In the genomic region with DNA sequence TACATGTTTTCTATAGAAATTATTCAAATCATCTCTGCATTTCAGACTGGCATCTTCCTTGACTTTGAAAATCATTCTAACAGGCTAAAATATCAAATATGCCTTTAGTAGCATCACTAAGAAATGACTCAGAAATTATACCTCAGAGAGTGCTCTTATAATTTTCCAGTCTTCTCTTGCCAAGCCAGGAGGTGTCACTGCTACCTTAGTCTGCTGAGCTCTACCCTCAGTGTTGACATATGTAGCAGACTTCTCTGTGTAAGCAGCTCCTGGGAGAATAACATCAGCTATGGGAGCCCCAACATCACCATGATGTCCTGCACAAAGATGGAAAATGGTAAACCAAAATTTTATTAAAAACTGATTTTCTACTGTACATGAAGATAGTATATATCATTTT, we compare ENCODE assay signal across 15 cellular contexts. TPM values are rescaled to one million over a fixed set of nuclear protein-coding genes. Genes with fewer than 3 reads are reported as not detected.
DNase-seq lines count a peak whose midpoint lies in the region; ATAC-seq and TF ChIP-seq lines count a peak whose summit lies in the region.
"Had no signal": no experiment of that assay in that cellular context is flagged by ENCODE, and none has a peak within 500 bp of the region (broad histone marks: within the 10 kb centered on the region; RNA-seq: fewer than 3 reads in every experiment).

No MANE protein-coding gene starts in this region.

- H3K9me3 Mint-ChIP-seq in GM23338 (no peaks in the 10 kb centered on the region), endodermal cell (no peaks in the 10 kb centered on the region)
- H3K9me3 Mint-ChIP-seq: IgD-negative memory B cell; stimulated activated effector memory CD8-positive, alpha-beta T cell treated with anti-CD3 and anti-CD28 coated beads, Interleukin-12 subunit alpha, Interleukin-12 subunit beta, amount 100 ng/mL, for 72 hours had no signal

- H3K27me3 Mint-ChIP-seq in GM23338 (ENCODE audit: insufficient read depth, low read depth, poor library complexity) (peaks cover 2% of the 10 kb centered on the region), endodermal cell (ENCODE audit: insufficient read depth) (no peaks in the 10 kb centered on the region)
- H3K27me3 Mint-ChIP-seq: IgD-negative memory B cell had no signal

- H3K4me1 ChIP-seq in GM23338 (ENCODE audit: insufficient read depth) (no peaks in the 10 kb centered on the region), OCI-LY1 (ENCODE audit: insufficient read depth, low read length, severe bottlenecking) (no peaks in the 10 kb centered on the region), endodermal cell (ENCODE audit: control insufficient read depth, insufficient read depth, low read length) (no peaks in the 10 kb centered on the region)
- H3K4me1 ChIP-seq: uterus had no signal

- ATAC-seq in GM23338, result peak; percentile 50
- no peak for ATAC-seq in HG02642 (IDR thresholded peaks at IDR 0.05; ENCODE audit: poor library complexity, unreplicated experiment)
- ATAC-seq in HG03469 (IDR thresholded peaks at IDR 0.05; ENCODE audit: unreplicated experiment), result no peak
- ATAC-seq: stimulated activated effector memory CD8-positive, alpha-beta T cell treated with anti-CD3 and anti-CD28 coated beads, Interleukin-12 subunit alpha, Interleukin-12 subunit beta, amount 100 ng/mL, for 72 hours had no signal

- H3K4me3 Mint-ChIP-seq in GM23338 (no peak overlapping the region), endodermal cell (no peak overlapping the region)
- H3K4me3 Mint-ChIP-seq: IgD-negative memory B cell; stimulated activated effector memory CD8-positive, alpha-beta T cell treated with anti-CD3 and anti-CD28 coated beads, Interleukin-12 subunit alpha, Interleukin-12 subunit beta, amount 100 ng/mL, for 72 hours had no signal

- H3K9me3 ChIP-seq in OCI-LY1 (ENCODE audit: low read length) (no peaks in the 10 kb centered on the region), endodermal cell (ENCODE audit: control insufficient read depth, low read length) (no peaks in the 10 kb centered on the region)
- H3K9me3 ChIP-seq: uterus had no signal

- H3K4me2 ChIP-seq in GM23338 (no peak overlapping the region), OCI-LY1 (ENCODE audit: low read length) (no peak overlapping the region)

- H3F3A ChIP-seq in GM23338 (replicated peaks; ENCODE audit: low read depth) (no peaks in the 10 kb centered on the region), OCI-LY1 (ENCODE audit: insufficient read depth, low read length) (no peaks in the 10 kb centered on the region)

- peak; percentile 23 to 34; a peak in 2 of 4 replicates for TF ChIP-seq CTCF in GM23338 (conservative IDR thresholded peaks at IDR 0.05; ENCODE audit: low read depth in 2 of 2)
- 0 out of 2 replicates have a peak, but pooled peaks have one; percentile 9 for TF ChIP-seq CTCF in OCI-LY1 (IDR thresholded peaks at IDR 0.05; ENCODE audit: low read length)
- TF ChIP-seq CTCF in endodermal cell (conservative IDR thresholded peaks at IDR 0.05), result peak; percentile 45
- no peak for TF ChIP-seq CTCF in coronary artery (IDR thresholded peaks at IDR 0.05)

- H3K4me3 ChIP-seq in GM23338 (no peak overlapping the region), OCI-LY1 (ENCODE audit: low read depth, low read length, poor library complexity, severe bottlenecking) (no peak overlapping the region), endodermal cell (ENCODE audit: low read length) (no peak overlapping the region), coronary artery (no peak overlapping the region)
- H3K4me3 ChIP-seq: dorsolateral prefrontal cortex, uterus had no signal

- H3K9me2 ChIP-seq in GM23338 (ENCODE audit: insufficient read depth), result no peaks in the 10 kb centered on the region
- no peaks in the 10 kb centered on the region for H3K9me2 ChIP-seq in OCI-LY1 (ENCODE audit: low read depth, low read length)

- H3K36me3 ChIP-seq in GM23338 (ENCODE audit: insufficient read depth) (peaks cover 77% of the 10 kb centered on the region), OCI-LY1 (ENCODE audit: insufficient read depth, low read length) (peaks cover 76% of the 10 kb centered on the region), endodermal cell (ENCODE audit: control insufficient read depth, insufficient read depth, low read length) (peaks cover 79% of the 10 kb centered on the region)
- H3K36me3 ChIP-seq: uterus had no signal

- no peak overlapping the region for H3K27ac Mint-ChIP-seq in GM23338
- no peak overlapping the region for H3K27ac Mint-ChIP-seq in endodermal cell
- H3K27ac Mint-ChIP-seq: IgD-negative memory B cell; stimulated activated effector memory CD8-positive, alpha-beta T cell treated with anti-CD3 and anti-CD28 coated beads, Interleukin-12 subunit alpha, Interleukin-12 subunit beta, amount 100 ng/mL, for 72 hours had no signal

- H3K27me3 ChIP-seq in GM23338 (ENCODE audit: insufficient read depth), result no peaks in the 10 kb centered on the region
- H3K27me3 ChIP-seq in OCI-LY1 (ENCODE audit: insufficient read depth, low read length), result no peaks in the 10 kb centered on the region
- no peaks in the 10 kb centered on the region for H3K27me3 ChIP-seq in endodermal cell (ENCODE audit: control insufficient read depth, insufficient read depth, low read length, poor library complexity, severe bottlenecking)
- H3K27me3 ChIP-seq: dorsolateral prefrontal cortex, uterus had no signal

- H4K20me1 ChIP-seq in GM23338 (replicated peaks; ENCODE audit: insufficient read depth) (no peaks in the 10 kb centered on the region), OCI-LY1 (ENCODE audit: insufficient read depth, low read length) (no peaks in the 10 kb centered on the region)

- no peaks in the 10 kb centered on the region for H3K4me1 Mint-ChIP-seq in GM23338
- no peaks in the 10 kb centered on the region for H3K4me1 Mint-ChIP-seq in endodermal cell
- H3K4me1 Mint-ChIP-seq: IgD-negative memory B cell; stimulated activated effector memory CD8-positive, alpha-beta T cell treated with anti-CD3 and anti-CD28 coated beads, Interleukin-12 subunit alpha, Interleukin-12 subunit beta, amount 100 ng/mL, for 72 hours had no signal

- H3K79me2 ChIP-seq in GM23338 (replicated peaks; ENCODE audit: insufficient read depth), result no peaks in the 10 kb centered on the region
- no peaks in the 10 kb centered on the region for H3K79me2 ChIP-seq in OCI-LY1 (ENCODE audit: insufficient read depth, low read length)

- H2AFZ ChIP-seq in GM23338 (no peak overlapping the region), OCI-LY1 (ENCODE audit: low read length) (no peak overlapping the region)

- H3K27ac ChIP-seq in GM23338 (ENCODE audit: low read depth), result no peak overlapping the region
- H3K27ac ChIP-seq in OCI-LY1 (ENCODE audit: low read depth, low read length, poor library complexity, severe bottlenecking), result no peak overlapping the region
- no peak overlapping the region for H3K27ac ChIP-seq in endodermal cell (ENCODE audit: low read depth, low read length)
- H3K27ac ChIP-seq in coronary artery, result no peak overlapping the region
- H3K27ac ChIP-seq: dorsolateral prefrontal cortex, uterus had no signal

- H3K36me3 Mint-ChIP-seq in GM23338 (ENCODE audit: low read depth) (peaks cover 68% of the 10 kb centered on the region), endodermal cell (ENCODE audit: low read depth) (peaks cover 68% of the 10 kb centered on the region)

- DNase-seq in NCI-H146 (lab: John Stamatoyannopoulos, UW) (peak; percentile 0), NCI-H146 treated with DMSO at 0.1 percent for 48 hours (lab: John Stamatoyannopoulos, UW; ENCODE audit: unreplicated experiment) (no peak), GM23338 (ENCODE audit: low spot score) (peak; percentile 7), endodermal cell (no peak), coronary artery (ENCODE audit: low spot score) (no peak)
- DNase-seq: amniotic stem cell, dorsolateral prefrontal cortex, retina, SHP77 treated with DMSO at 0.1 percent for 48 hours, uterus had no signal

- H3K9ac ChIP-seq in OCI-LY1 (ENCODE audit: low read length), result no peak overlapping the region
- H3K9ac ChIP-seq in endodermal cell (ENCODE audit: extremely low read depth, low read length, poor library complexity, severe bottlenecking), result no peak overlapping the region

TF ChIP-seq in GM23338, 12 proteins besides CTCF, POLR2A, EP300 and RAD21 (continues in another document):
- no peak for TF ChIP-seq EZH2phosphoT487 (IDR thresholded peaks at IDR 0.05; ENCODE audit: unreplicated experiment)
- TF ChIP-seq, protein P1, sequence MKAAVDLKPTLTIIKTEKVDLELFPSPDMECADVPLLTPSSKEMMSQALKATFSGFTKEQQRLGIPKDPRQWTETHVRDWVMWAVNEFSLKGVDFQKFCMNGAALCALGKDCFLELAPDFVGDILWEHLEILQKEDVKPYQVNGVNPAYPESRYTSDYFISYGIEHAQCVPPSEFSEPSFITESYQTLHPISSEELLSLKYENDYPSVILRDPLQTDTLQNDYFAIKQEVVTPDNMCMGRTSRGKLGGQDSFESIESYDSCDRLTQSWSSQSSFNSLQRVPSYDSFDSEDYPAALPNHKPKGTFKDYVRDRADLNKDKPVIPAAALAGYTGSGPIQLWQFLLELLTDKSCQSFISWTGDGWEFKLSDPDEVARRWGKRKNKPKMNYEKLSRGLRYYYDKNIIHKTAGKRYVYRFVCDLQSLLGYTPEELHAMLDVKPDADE (IDR thresholded peaks at IDR 0.05), result no peak
- TF ChIP-seq ZNF114 (CRISPR knock-in tag; IDR thresholded peaks at IDR 0.05), result no peak
- no peak for TF ChIP-seq EZH2 (IDR thresholded peaks at IDR 0.05; ENCODE audit: low read depth, unreplicated experiment)
- no peak for TF ChIP-seq JUNB (IDR thresholded peaks at IDR 0.05; ENCODE audit: unreplicated experiment)
- no peak for TF ChIP-seq CREB1 (CRISPR knock-in tag; IDR thresholded peaks at IDR 0.05; ENCODE audit: low read depth)
- no peak for TF ChIP-seq POLR2AphosphoS5 (IDR thresholded peaks at IDR 0.05; ENCODE audit: low read depth)
- no peak for TF ChIP-seq STAT1 (IDR thresholded peaks at IDR 0.05; ENCODE audit: unreplicated experiment)
- TF ChIP-seq NANOG (IDR thresholded peaks at IDR 0.05; ENCODE audit: borderline replicate concordance), result no peak

RNA-seq across cellular contexts. Expression of gene NDUFS1, which starts 31.6 kb away (rescaled TPM):
- 79.8 and 97.9 TPM in 2 replicates for total RNA-seq in GM23338 (2014; rRNA removed; shearing (Covaris generic))
- 34.5 and 35.6 TPM in 2 replicates for polyA plus RNA-seq in GM23338 (2016; fragmentation: Nextera tagmentation; extraction: Ambion mirVana)
- 10 to 100 TPM; 88.3 to 91.5 TPM for total RNA-seq in endodermal cell
- polyA plus RNA-seq in endodermal cell (2013, experiment 1 of 2), result 66.8 TPM
- 54.6 TPM for polyA plus RNA-seq in endodermal cell (2013, experiment 2 of 2)

RNA-seq across cellular contexts. Expression of gene EEF1B2, which starts 32.0 kb away (rescaled TPM):
- total RNA-seq in GM23338 (2014; rRNA removed; shearing (Covaris generic)), result 213 and 305 TPM in 2 replicates
- polyA plus RNA-seq in GM23338 (2016; fragmentation: Nextera tagmentation; extraction: Ambion mirVana), result 673 and 709 TPM in 2 replicates
- 100 to 1,000 TPM; 518 to 562 TPM for total RNA-seq in endodermal cell
- polyA plus RNA-seq in endodermal cell (2013, experiment 1 of 2), result 620 TPM
- polyA plus RNA-seq in endodermal cell (2013, experiment 2 of 2), result 612 TPM

RNA-seq across cellular contexts. Expression of gene INO80D, which starts 41.7 kb away (rescaled TPM):
- total RNA-seq in GM23338 (2014; rRNA removed; shearing (Covaris generic)), result 33.9 and 37.4 TPM in 2 replicates
- polyA plus RNA-seq in GM23338 (2016; fragmentation: Nextera tagmentation; extraction: Ambion mirVana), result 16.8 and 17.5 TPM in 2 replicates
- total RNA-seq in endodermal cell, result 10 to 100 TPM; 27.6 to 35.2 TPM
- 4.6 TPM for polyA plus RNA-seq in endodermal cell (2013, experiment 1 of 2)
- 6.0 TPM for polyA plus RNA-seq in endodermal cell (2013, experiment 2 of 2)

Comparison
In these comparisons a context has a peak if more than half of its experiments do, and no peak if none do; other contexts are left out.
1. DNase-seq: peak in NCI-H146 (single experiment) and GM23338 (single experiment); none in NCI-H146 treated with DMSO at 0.1 percent for 48 hours (single experiment), endodermal cell (single experiment) and coronary artery (single experiment).